Comparison of ENCODE assay signal across 16 cellular contexts in genomic region chr10:43293677-43294057, GRCh38. TPM values are rescaled to one million over a fixed set of nuclear protein-coding genes. Genes with fewer than 3 reads are reported as not detected.
DNase-seq lines count a peak whose midpoint lies in the region; ATAC-seq and TF ChIP-seq lines count a peak whose summit lies in the region.
"Had no signal": no experiment of that assay in that cellular context is flagged by ENCODE, and none has a peak within 500 bp of the region (broad histone marks: within the 10 kb centered on the region; RNA-seq: fewer than 3 reads in every experiment).

No MANE protein-coding gene starts in this region.

- H3K4me3 ChIP-seq in DOHH2 (ENCODE audit: low read length) (no peak overlapping the region), GM23248 (no peak overlapping the region)
- H3K4me3 ChIP-seq: esophagus muscularis mucosa, lung, prostate gland, SJSA1, uterus had no signal

- peaks cover 79% of the 10 kb centered on the region for H3K4me1 Mint-ChIP-seq in activated CD4-positive, alpha-beta T cell treated with anti-CD3 and anti-CD28 coated beads, Interleukin-2, amount 10 ng/mL, durations not matched to agents 7 days and 5 days
- H3K4me1 Mint-ChIP-seq in T-cell = peaks cover 41 to 73% (median 53%) of the 10 kb centered on the region in 3 donors
- H3K4me1 Mint-ChIP-seq in naive thymus-derived CD8-positive, alpha-beta T cell = peaks cover 26 to 44% (median 39%) of the 10 kb centered on the region in 4 donors
- H3K4me1 Mint-ChIP-seq in glutamatergic neuron (ENCODE audit: low read depth, unreplicated experiment) = peaks cover 12% of the 10 kb centered on the region

- POLR2A ChIA-PET in activated CD4-positive, alpha-beta T cell treated with anti-CD3 and anti-CD28 coated beads, Interleukin-2, amount 10 ng/mL, durations not matched to agents 7 days and 5 days (lab: Charles Lee) = no interaction called here
- POLR2A ChIA-PET in T-cell (lab: Charles Lee) = no interaction called here
- POLR2A ChIA-PET in naive thymus-derived CD8-positive, alpha-beta T cell (lab: Charles Lee) = interaction anchor here (0.6 to 3.4 kb wide), 6 partner anchors 20 to 111 kb away, joined by 3 to 18 read pairs (median 5); no protein-coding TSS in a partner anchor

- H3K9me3 ChIP-seq in DOHH2 (ENCODE audit: control insufficient read depth, insufficient read depth, low read length) = no peaks in the 10 kb centered on the region
- H3K9me3 ChIP-seq in GM23248 (ENCODE audit: low read depth) = no peaks in the 10 kb centered on the region
- H3K9me3 ChIP-seq: esophagus muscularis mucosa, prostate gland, SJSA1, uterus had no signal

- TF ChIP-seq CTCF in DOHH2 (IDR thresholded peaks at IDR 0.05; ENCODE audit: low read depth, low read length, poor library complexity, severe bottlenecking) = no peak
- no peak for TF ChIP-seq CTCF in glutamatergic neuron (IDR thresholded peaks at IDR 0.05; ENCODE audit: partially characterized antibody, unreplicated experiment)

- H3K27ac ChIP-seq in DOHH2 (ENCODE audit: low read depth, low read length) = no peak overlapping the region
- H3K27ac ChIP-seq in GM23248 = no peak overlapping the region
- H3K27ac ChIP-seq: esophagus muscularis mucosa, prostate gland, SJSA1, uterus had no signal

- H3K4me1 ChIP-seq in DOHH2 (ENCODE audit: control insufficient read depth, low read length) (0 out of 2 replicates have a peak, but pooled peaks cover 3% of the 10 kb centered on the region), GM23248 (ENCODE audit: insufficient read depth) (no peaks in the 10 kb centered on the region)
- H3K4me1 ChIP-seq: prostate gland, SJSA1, uterus had no signal

- peaks cover 16% of the 10 kb centered on the region for H3K36me3 Mint-ChIP-seq in activated CD4-positive, alpha-beta T cell treated with anti-CD3 and anti-CD28 coated beads, Interleukin-2, amount 10 ng/mL, durations not matched to agents 7 days and 5 days (ENCODE audit: low read depth)
- H3K36me3 Mint-ChIP-seq in T-cell (no peaks in the 10 kb centered on the region), glutamatergic neuron (ENCODE audit: unreplicated experiment) (no peaks in the 10 kb centered on the region)
- no peaks in the 10 kb centered on the region for H3K36me3 Mint-ChIP-seq in naive thymus-derived CD8-positive, alpha-beta T cell
- H3K36me3 Mint-ChIP-seq: natural killer cell had no signal

- H3K79me2 ChIP-seq in DOHH2 (ENCODE audit: control insufficient read depth, low read length) (no peaks in the 10 kb centered on the region), GM23248 (ENCODE audit: insufficient read depth) (no peaks in the 10 kb centered on the region)

- H3K27me3 ChIP-seq in DOHH2 (ENCODE audit: control insufficient read depth, low read length) = peaks cover 16% of the 10 kb centered on the region
- H3K27me3 ChIP-seq in GM23248 (replicated peaks; ENCODE audit: insufficient read depth) = peaks cover 45% of the 10 kb centered on the region
- H3K27me3 ChIP-seq: uterus had no signal

- H4K20me1 ChIP-seq in DOHH2 (ENCODE audit: control insufficient read depth, insufficient read depth, low read depth, low read length) = no peaks in the 10 kb centered on the region
- no peaks in the 10 kb centered on the region for H4K20me1 ChIP-seq in GM23248 (ENCODE audit: insufficient read depth)

- H3K36me3 ChIP-seq in DOHH2 (ENCODE audit: control insufficient read depth, low read length) = no peaks in the 10 kb centered on the region
- H3K36me3 ChIP-seq in GM23248 (ENCODE audit: low read depth) = no peaks in the 10 kb centered on the region
- H3K36me3 ChIP-seq: esophagus muscularis mucosa, prostate gland, SJSA1, uterus had no signal

- peak overlapping the region; percentile 90 for H3K27ac Mint-ChIP-seq in activated CD4-positive, alpha-beta T cell treated with anti-CD3 and anti-CD28 coated beads, Interleukin-2, amount 10 ng/mL, durations not matched to agents 7 days and 5 days
- H3K27ac Mint-ChIP-seq in T-cell = peak overlapping the region; percentile 81 to 85
- H3K27ac Mint-ChIP-seq in naive thymus-derived CD8-positive, alpha-beta T cell = peak overlapping the region in 7 of 10 donors; percentile 22 to 81 (median 72)
- no peak overlapping the region for H3K27ac Mint-ChIP-seq in glutamatergic neuron (ENCODE audit: unreplicated experiment)

- no peak overlapping the region for H3K4me3 Mint-ChIP-seq in activated CD4-positive, alpha-beta T cell treated with anti-CD3 and anti-CD28 coated beads, Interleukin-2, amount 10 ng/mL, durations not matched to agents 7 days and 5 days
- H3K4me3 Mint-ChIP-seq in T-cell = peak overlapping the region in 2 of 3 donors; percentile 28 to 66
- H3K4me3 Mint-ChIP-seq in naive thymus-derived CD8-positive, alpha-beta T cell = peak overlapping the region in 9 of 10 donors; percentile 11 to 84 (median 61)
- no peak overlapping the region for H3K4me3 Mint-ChIP-seq in glutamatergic neuron (ENCODE audit: unreplicated experiment)
- H3K4me3 Mint-ChIP-seq: natural killer cell had no signal

- H3F3A ChIP-seq in DOHH2 (ENCODE audit: control insufficient read depth, insufficient read depth) = no peaks in the 10 kb centered on the region
- H3F3A ChIP-seq in GM23248 (ENCODE audit: insufficient read depth) = no peaks in the 10 kb centered on the region

- in situ Hi-C loops in GM23248 (cut with MboI) = loop anchor here (10.0 kb wide), 1 partner anchor 171 kb away; no protein-coding TSS in a partner anchor

- 37 to 38% methylated on average over 8 of the region's 8 CpGs for WGBS in GM23248 (ENCODE audit: low coverage in 1 of 2, low lambda C conversion rate in 2 of 2, missing lambda C conversion rate in 2 of 2), 2 experiments

- peaks cover 8% of the 10 kb centered on the region for H3K27me3 Mint-ChIP-seq in activated CD4-positive, alpha-beta T cell treated with anti-CD3 and anti-CD28 coated beads, Interleukin-2, amount 10 ng/mL, durations not matched to agents 7 days and 5 days
- peaks cover 0 to 7% of the 10 kb centered on the region in 2 donors for H3K27me3 Mint-ChIP-seq in T-cell
- H3K27me3 Mint-ChIP-seq in naive thymus-derived CD8-positive, alpha-beta T cell = peaks cover 0 to 7% (median 4%) of the 10 kb centered on the region in 5 donors
- H3K27me3 Mint-ChIP-seq in glutamatergic neuron (ENCODE audit: unreplicated experiment) = peaks cover under 1% of the 10 kb centered on the region

- peak in 3 of 4 experiments; percentile 6 to 11 (median 6) for ATAC-seq in T-cell (replicated peaks in 1 of 4)
- ATAC-seq in naive thymus-derived CD8-positive, alpha-beta T cell = peak in 1 of 2 donors; percentile 28

- H3K9me2 ChIP-seq in DOHH2 (replicated peaks; ENCODE audit: control insufficient read depth, low read length) = no peaks in the 10 kb centered on the region
- no peaks in the 10 kb centered on the region for H3K9me2 ChIP-seq in GM23248 (ENCODE audit: insufficient read depth)

- no peak for DNase-seq in activated CD4-positive, alpha-beta T cell treated with anti-CD3 and anti-CD28 coated beads, Interleukin-2, amount 10 ng/mL, durations not matched to agents 7 days and 5 days
- DNase-seq in activated CD4-positive, alpha-beta T cell treated with anti-CD3 and anti-CD28 coated beads, Interleukin-2, amount 50 U/mL, for 1 hour = no peak
- DNase-seq in T-cell (no peak), glutamatergic neuron (no peak), GM23248 (no peak), C1 segment of cervical spinal cord (lab: John Stamatoyannopoulos, UW) (no peak)
- no peak for DNase-seq in naive thymus-derived CD8-positive, alpha-beta T cell
- DNase-seq: GDM1, natural killer cell, NCI-H446 treated with DMSO at 0.1 percent for 48 hours had no signal

- no peak overlapping the region for H2AFZ ChIP-seq in GM23248

- H3K4me2 ChIP-seq in DOHH2 (ENCODE audit: low read length) (0 out of 2 replicates have a peak overlapping the region, but pooled peaks have one; percentile 5), GM23248 (ENCODE audit: unreplicated experiment) (no peak overlapping the region)

- peaks cover 14% of the 10 kb centered on the region for H3K9me3 Mint-ChIP-seq in activated CD4-positive, alpha-beta T cell treated with anti-CD3 and anti-CD28 coated beads, Interleukin-2, amount 10 ng/mL, durations not matched to agents 7 days and 5 days
- peaks cover 0 to 1% (median 1%) of the 10 kb centered on the region in 3 donors for H3K9me3 Mint-ChIP-seq in T-cell
- H3K9me3 Mint-ChIP-seq in naive thymus-derived CD8-positive, alpha-beta T cell = peaks cover 0 to 2% (median 0%) of the 10 kb centered on the region in 9 donors
- peaks cover 5% of the 10 kb centered on the region for H3K9me3 Mint-ChIP-seq in glutamatergic neuron (ENCODE audit: unreplicated experiment)
- H3K9me3 Mint-ChIP-seq: natural killer cell had no signal

- H3K9ac ChIP-seq in GM23248 = no peak overlapping the region

- CTCF ChIA-PET in activated CD4-positive, alpha-beta T cell treated with anti-CD3 and anti-CD28 coated beads, Interleukin-2, amount 10 ng/mL, durations not matched to agents 7 days and 5 days (lab: Charles Lee) = interaction anchor here (0.6 to 5.9 kb wide), 17 partner anchors 10 to 677 kb away, joined by 3 to 37 read pairs (median 4); no protein-coding TSS in a partner anchor
- CTCF ChIA-PET in T-cell (lab: Charles Lee) = interaction anchor here (0.5 to 4.3 kb wide), 5 partner anchors 31 to 110 kb away, joined by 3 to 24 read pairs (median 3); no protein-coding TSS in a partner anchor

RNA-seq across cellular contexts. Expression of gene RASGEF1A, which starts 26.8 kb away (rescaled TPM):
- total RNA-seq in activated CD4-positive, alpha-beta T cell treated with anti-CD3 and anti-CD28 coated beads, Interleukin-2, amount 10 ng/mL, durations not matched to agents 7 days and 5 days = 1 to 10 TPM; 1.6 to 2.3 TPM
- total RNA-seq in T-cell = 1 to 10 TPM; 2.2 to 6.9 (median 5.6) TPM
- total RNA-seq in naive thymus-derived CD8-positive, alpha-beta T cell = under 1 TPM; 0.23 to 0.47 TPM
- polyA plus RNA-seq in naive thymus-derived CD8-positive, alpha-beta T cell = 1 to 10 TPM in 1 of 3 donors, under 1 TPM in 2; 0.30 to 6.1 (median 0.42) TPM
- 5.7 TPM for total RNA-seq in glutamatergic neuron (ENCODE audit: unreplicated experiment)
- 0.11 TPM in 1 of 2 replicates, not detected in the other for total RNA-seq in GM23248 (2014; rRNA removed; shearing (Covaris generic))
- 0.28 TPM in 1 of 2 replicates, not detected in the other for polyA plus RNA-seq in GM23248 (2016; fragmentation: Nextera tagmentation; extraction: Ambion mirVana)
- total RNA-seq: SJSA1 had no signal

Comparison
In these comparisons a context has a peak if more than half of its experiments do, and no peak if none do; other contexts are left out.
1. H3K4me3 Mint-ChIP-seq: peak in T-cell (2 of 3) and naive thymus-derived CD8-positive, alpha-beta T cell (9 of 10); none in activated CD4-positive, alpha-beta T cell treated with anti-CD3 and anti-CD28 coated beads, Interleukin-2, amount 10 ng/mL, durations not matched to agents 7 days and 5 days (single experiment) and glutamatergic neuron (single experiment).